ENCODE assay signal across 17 cellular contexts in the genomic region with DNA sequence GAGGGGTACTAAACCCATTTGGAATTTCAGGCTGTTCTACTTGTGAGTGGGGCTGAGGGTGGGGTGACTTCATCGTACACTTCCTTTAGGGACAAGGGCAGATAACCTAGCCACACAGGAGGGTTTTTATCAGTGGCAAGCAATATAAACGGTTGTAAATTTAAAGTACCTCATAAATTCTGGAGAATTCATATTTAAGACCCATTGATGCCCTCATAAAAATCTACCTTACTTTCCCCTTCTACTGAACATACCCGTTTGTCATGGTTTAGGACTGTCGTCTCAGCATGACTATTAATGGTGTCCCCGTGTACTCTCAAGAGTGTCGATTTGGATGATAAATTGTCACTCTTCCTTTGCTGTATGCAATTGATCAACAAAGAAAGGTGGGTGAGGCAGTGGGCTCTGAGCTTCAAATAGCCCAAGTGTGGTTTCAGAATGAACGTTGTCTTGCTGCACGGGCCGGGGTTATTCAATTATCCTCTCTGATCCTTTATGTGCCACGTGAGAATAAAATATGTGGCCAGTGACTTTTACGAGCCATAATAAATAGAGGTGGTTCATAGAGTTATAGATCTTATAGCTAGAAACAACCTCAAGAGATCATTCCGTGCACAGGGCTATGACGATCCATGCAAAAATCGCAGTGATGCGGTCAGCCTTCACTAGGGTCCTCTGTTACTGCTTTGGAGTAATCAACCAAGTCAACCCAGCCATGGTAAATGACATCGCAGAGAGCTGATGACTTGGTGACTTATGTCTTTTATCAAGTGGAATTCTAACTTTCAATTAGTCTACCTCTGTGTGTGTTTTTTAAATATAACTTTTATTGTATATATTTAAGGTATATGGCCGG.
"Had no signal": no experiment of that assay in that cellular context is flagged by ENCODE, and none has a peak within 500 bp of the region (broad histone marks: within the 10 kb centered on the region; RNA-seq: fewer than 3 reads in every experiment).

No MANE protein-coding gene starts in this region.

- H3K4me3 Mint-ChIP-seq: activated naive CD8-positive, alpha-beta T cell treated with anti-CD3 and anti-CD28 coated beads, Interleukin-2, amount 50 U/mL, for 24 hours; activated T-helper 1 cell treated with anti-CD3 and anti-CD28 coated beads, Interleukin-12 subunit alpha, Interleukin-12 subunit beta, Interleukin-2, Interleukin-4 antibody, amounts not matched to agents 30 ng/mL and 10 ng/mL and 1 ng/mL, durations not matched to agents 14 hours and 24 hours and 36 hours; brain; natural killer cell had no signal

- H3K9me3 Mint-ChIP-seq: activated naive CD8-positive, alpha-beta T cell treated with anti-CD3 and anti-CD28 coated beads, Interleukin-2, amount 50 U/mL, for 24 hours; activated T-helper 1 cell treated with anti-CD3 and anti-CD28 coated beads, Interleukin-12 subunit alpha, Interleukin-12 subunit beta, Interleukin-2, Interleukin-4 antibody, amounts not matched to agents 30 ng/mL and 10 ng/mL and 1 ng/mL, durations not matched to agents 14 hours and 24 hours and 36 hours; natural killer cell had no signal

- H3K36me3 Mint-ChIP-seq: brain, natural killer cell had no signal

- H3K27me3 Mint-ChIP-seq: activated naive CD8-positive, alpha-beta T cell treated with anti-CD3 and anti-CD28 coated beads, Interleukin-2, amount 50 U/mL, for 24 hours; brain had no signal

- ATAC-seq: activated naive CD8-positive, alpha-beta T cell treated with anti-CD3 and anti-CD28 coated beads, Interleukin-2, amount 50 U/mL, for 24 hours; lower lobe of right lung; natural killer cell; right lobe of liver had no signal

- DNase-seq: activated CD4-positive, alpha-beta T cell treated with anti-CD3 and anti-CD28 coated beads for 4 hours; activated naive CD8-positive, alpha-beta T cell treated with anti-CD3 and anti-CD28 coated beads, Interleukin-2, amount 50 U/mL, for 24 hours; anterior cingulate cortex; caudate nucleus; foreskin melanocyte; glutamatergic neuron; hypothalamus; islet precursor cell; lower lobe of right lung; natural killer cell; ovary; right lobe of liver; stimulated activated CD4-positive, alpha-beta T cell treated with anti-CD3 and anti-CD28 coated beads, Interleukin-4, amount 100 ng/mL, for 4 hours; stimulated activated naive CD4-positive, alpha-beta T cell; SW 1271 had no signal

- H3K27ac Mint-ChIP-seq: activated naive CD8-positive, alpha-beta T cell treated with anti-CD3 and anti-CD28 coated beads, Interleukin-2, amount 50 U/mL, for 24 hours; activated T-helper 1 cell treated with anti-CD3 and anti-CD28 coated beads, Interleukin-12 subunit alpha, Interleukin-12 subunit beta, Interleukin-2, Interleukin-4 antibody, amounts not matched to agents 30 ng/mL and 10 ng/mL and 1 ng/mL, durations not matched to agents 14 hours and 24 hours and 36 hours; brain; natural killer cell had no signal
